ENCODE assay signal across 27 cellular contexts in the genomic region with DNA sequence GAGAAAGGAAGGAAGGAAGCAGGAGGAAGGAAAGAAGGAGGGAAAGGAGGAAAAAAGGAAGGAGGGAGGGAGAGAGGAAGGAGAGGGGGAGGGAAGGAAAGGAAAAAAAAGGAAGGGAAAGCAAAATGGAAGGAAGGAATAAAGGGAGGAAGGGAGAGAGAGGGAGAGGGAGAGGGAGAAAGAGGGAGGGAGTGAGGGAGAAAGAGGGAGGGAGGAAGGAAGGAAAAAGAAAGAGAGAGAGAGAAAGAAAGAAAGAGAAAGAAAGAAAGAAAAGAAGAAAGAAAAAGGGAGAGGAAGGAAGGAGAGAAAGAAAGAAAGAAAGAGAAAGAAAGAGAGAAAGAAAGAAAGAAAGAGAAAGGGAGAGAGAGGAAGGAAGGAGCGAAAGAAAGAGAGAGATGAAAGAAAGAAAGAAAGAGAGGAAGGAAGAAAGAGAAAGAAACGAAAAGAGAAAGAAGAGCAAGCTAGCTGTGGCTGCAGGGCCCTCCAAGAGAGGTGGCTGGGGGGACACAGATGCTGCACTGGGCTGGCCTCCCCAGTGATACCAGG.
"Had no signal": no experiment of that assay in that cellular context is flagged by ENCODE, and none has a peak within 500 bp of the region (broad histone marks: within the 10 kb centered on the region; RNA-seq: fewer than 3 reads in every experiment).

No MANE protein-coding gene starts in this region.

- H3K36me3 ChIP-seq: esophagus squamous epithelium, gastrocnemius medialis, heart right ventricle, left lung, lower lobe of right lung had no signal

- H3K9me3 ChIP-seq: esophagus squamous epithelium, gastrocnemius medialis, heart right ventricle, left lung, lower lobe of right lung, mucosa of descending colon had no signal

- H3K9me3 Mint-ChIP-seq: dendritic cell treated with granulocyte-macrophage colony-stimulating factor and Interleukin-4, amounts not matched to agents 40 ng/mL and 50 ng/mL, for 4 days; effector memory CD8-positive, alpha-beta T cell; endodermal cell; mesothelial cell of epicardium; naive thymus-derived CD8-positive, alpha-beta T cell had no signal

- H3K4me1 ChIP-seq: esophagus squamous epithelium, gastrocnemius medialis, heart right ventricle, left lung, lower lobe of right lung had no signal

- ATAC-seq: effector memory CD8-positive, alpha-beta T cell; esophagus mucosa; gastrocnemius medialis; heart right ventricle; left cardiac atrium; left lung; left ventricle myocardium superior; lower lobe of right lung; mucosa of descending colon; naive thymus-derived CD8-positive, alpha-beta T cell had no signal

- H3K4me3 Mint-ChIP-seq: dendritic cell treated with granulocyte-macrophage colony-stimulating factor and Interleukin-4, amounts not matched to agents 40 ng/mL and 50 ng/mL, for 4 days; effector memory CD8-positive, alpha-beta T cell; endodermal cell; mesothelial cell of epicardium; naive B cell; naive thymus-derived CD8-positive, alpha-beta T cell had no signal

- H3K27ac ChIP-seq: coronary artery, epithelial cell of prostate, esophagus squamous epithelium, gastrocnemius medialis, heart right ventricle, left lung, lower lobe of right lung had no signal

- H3K36me3 Mint-ChIP-seq: mesothelial cell of epicardium; naive B cell; naive thymus-derived CD8-positive, alpha-beta T cell had no signal

- H3K4me1 Mint-ChIP-seq: endodermal cell, mesothelial cell of epicardium, naive B cell had no signal

- H3K27me3 ChIP-seq: esophagus squamous epithelium had no signal

- DNase-seq: effector CD8-positive, alpha-beta T cell; effector memory CD8-positive, alpha-beta T cell; endodermal cell; erythroblast; esophagus squamous epithelium; foreskin fibroblast; foreskin melanocyte; gastrocnemius medialis; glutamatergic neuron; heart right ventricle; hippocampal formation; left cardiac atrium; left lung; left ventricle myocardium superior; lower lobe of right lung; mesenchymal stem cell; mucosa of descending colon; naive B cell; naive thymus-derived CD8-positive, alpha-beta T cell had no signal

- H3K4me3 ChIP-seq: coronary artery, esophagus squamous epithelium, gastrocnemius medialis, heart right ventricle, left lung, lower lobe of right lung, mucosa of descending colon had no signal

- H3K27ac Mint-ChIP-seq: dendritic cell treated with granulocyte-macrophage colony-stimulating factor and Interleukin-4, amounts not matched to agents 40 ng/mL and 50 ng/mL, for 4 days; effector memory CD8-positive, alpha-beta T cell; endodermal cell; mesothelial cell of epicardium; naive thymus-derived CD8-positive, alpha-beta T cell had no signal

- FAIRE-seq: endometrium, islet of Langerhans, keratinocyte had no signal
